Comparison of ENCODE assay signal across 8 cellular contexts in genomic region chr12:49201595-49202295, GRCh38. TPM values are rescaled to one million over a fixed set of nuclear protein-coding genes. Genes with fewer than 3 reads are reported as not detected.
DNase-seq lines count a peak whose midpoint lies in the region; ATAC-seq, FAIRE-seq and TF ChIP-seq lines count a peak whose summit lies in the region.

No MANE protein-coding gene starts in this region.

- peak overlapping the region; percentile 93; the same call in 2 of the 3 replicates for H2BK15ac ChIP-seq in IMR-90 (ENCODE audit: low read depth, low read length)

- no peaks in the 10 kb centered on the region for H3K79me2 ChIP-seq in fibroblast of lung (ENCODE audit: control insufficient read depth, insufficient read depth, low read length)

- 0 out of 2 replicates have a peak, but pooled peaks have one; percentile 44 for TF ChIP-seq POLR2A in IMR-90 (IDR thresholded peaks at IDR 0.05; ENCODE audit: low read depth, low read length)
- TF ChIP-seq POLR2A in GM12892 (IDR thresholded peaks at IDR 0.05; ENCODE audit: low read depth, low read length) = no peak

- no peaks in the 10 kb centered on the region for H3K36me3 ChIP-seq in BE2C
- H3K36me3 ChIP-seq in IMR-90 (ENCODE audit: control insufficient read depth, insufficient read depth, low read length) = no peaks in the 10 kb centered on the region
- no peaks in the 10 kb centered on the region for H3K36me3 ChIP-seq in SJSA1
- no peaks in the 10 kb centered on the region for H3K36me3 ChIP-seq in fibroblast of lung (ENCODE audit: control insufficient read depth, insufficient read depth, low read length)
- H3K36me3 ChIP-seq in pancreas = no peaks in the 10 kb centered on the region

- H3K4me3 ChIP-seq in BE2C (ENCODE audit: low read depth, low read length) = peak overlapping the region; percentile 34
- H3K4me3 ChIP-seq in IMR-90 (ENCODE audit: insufficient read depth, low read depth, low read length) = no peak overlapping the region
- no peak overlapping the region for H3K4me3 ChIP-seq in SJSA1
- H3K4me3 ChIP-seq in fibroblast of lung (replicated peaks in 1 of 4; ENCODE audit: control extremely low read depth in 1 of 4, insufficient read depth in 1 of 4, low read depth in 3 of 4, low read length in 4 of 4) = peak overlapping the region in 1 of 4 experiments; percentile 13
- no peak overlapping the region for H3K4me3 ChIP-seq in pancreas

- dilution Hi-C loops in IMR-90 (cut with HindIII; ENCODE audit: low sequenced_read_pairs, unreplicated experiment) = no loop called here

- peaks cover 8% of the 10 kb centered on the region for H3K9me1 ChIP-seq in IMR-90 (ENCODE audit: insufficient read depth, low read length)

- POLR2A ChIA-PET in IMR-90 (lab: Charles Lee; ENCODE audit: unreplicated experiment) = interaction anchor here (1.0 to 1.5 kb wide), 2 partner anchors 13 to 15 kb away, joined by 5 to 6 read pairs; partner anchors contain the start of gene TUBA1A

- no TSS peak for BruUV-seq in IMR-90 (replicated peaks; lab: Mats Ljungman, UMichigan)

- H3K14ac ChIP-seq in IMR-90 (replicated peaks; ENCODE audit: low read depth, low read length) = peak overlapping the region; percentile 81

- H3K9me3 ChIP-seq in BE2C = no peaks in the 10 kb centered on the region
- no peaks in the 10 kb centered on the region for H3K9me3 ChIP-seq in IMR-90 (ENCODE audit: control insufficient read depth, insufficient read depth, low read length)
- H3K9me3 ChIP-seq in SJSA1 (replicated peaks) = no peaks in the 10 kb centered on the region
- no peaks in the 10 kb centered on the region for H3K9me3 ChIP-seq in fibroblast of lung (ENCODE audit: control insufficient read depth, insufficient read depth, low read depth, low read length)
- no peaks in the 10 kb centered on the region for H3K9me3 ChIP-seq in pancreas

- in situ Hi-C loops in IMR-90 (cut with MboI; ENCODE audit: low sequenced_read_pairs) = no loop called here

- TF ChIP-seq CTCF in BE2C (IDR thresholded peaks at IDR 0.05; ENCODE audit: low read depth, low read length) (no peak), IMR-90 (conservative IDR thresholded peaks at IDR 0.05; ENCODE audit: low read depth, low read length) (no peak), fibroblast of lung (conservative IDR thresholded peaks at IDR 0.05 in 1 of 2, IDR thresholded peaks at IDR 0.05 in 1 of 2; ENCODE audit: low read depth in 1 of 2, low read length in 2 of 2) (no peak), pancreas (IDR thresholded peaks at IDR 0.05) (no peak)

- peak overlapping the region; percentile 84 for H4K5ac ChIP-seq in IMR-90 (ENCODE audit: low read depth, low read length)

- H3K79me1 ChIP-seq in IMR-90 (ENCODE audit: low read depth in 1 of 2, low read length in 2 of 2) = peaks cover 0 to 7% of the 10 kb centered on the region in 2 experiments; a peak in 2 of 4 replicates

- peak overlapping the region; percentile 30 for H2BK5ac ChIP-seq in IMR-90 (ENCODE audit: low read depth, low read length, poor library complexity, severe bottlenecking)

- H4K20me1 ChIP-seq in IMR-90 (ENCODE audit: insufficient read depth, low read length) (no peaks in the 10 kb centered on the region), fibroblast of lung (ENCODE audit: control insufficient read depth, extremely low read depth, insufficient read depth, low read length) (no peaks in the 10 kb centered on the region)

- no peak overlapping the region for H2AK9ac ChIP-seq in IMR-90 (replicated peaks; ENCODE audit: low read depth, low read length, poor library complexity)

- CTCF ChIA-PET in IMR-90 (lab: Yijun Ruan, JAX) = interaction anchor here (0.6 kb wide), 1 partner anchor 305 kb away, joined by 3 read pairs; no protein-coding TSS in a partner anchor

- peak overlapping the region; percentile 40 for H2AFZ ChIP-seq in IMR-90 (replicated peaks; ENCODE audit: low read length, poor library complexity)
- peak overlapping the region; percentile 67 for H2AFZ ChIP-seq in fibroblast of lung (ENCODE audit: low read length)

- H2BK120ac ChIP-seq in IMR-90 (ENCODE audit: low read depth, low read length) = peak overlapping the region; percentile 71

- H3K18ac ChIP-seq in IMR-90 (ENCODE audit: low read depth, low read length) = peak overlapping the region; percentile 74

- no peak for TF ChIP-seq RAD21 in IMR-90 (IDR thresholded peaks at IDR 0.05; ENCODE audit: low read length)

- H4K8ac ChIP-seq in IMR-90 (ENCODE audit: low read depth in 2 of 2, low read length in 2 of 2) = peak overlapping the region in 1 of 2 experiments; percentile 59; a peak in 2 of 4 replicates

- no peak overlapping the region for H3K56ac ChIP-seq in IMR-90 (ENCODE audit: extremely low read depth, insufficient read depth, low read length)

- H3K4me1 ChIP-seq in BE2C (peaks cover 8% of the 10 kb centered on the region), IMR-90 (ENCODE audit: control insufficient read depth, insufficient read depth, low read length) (peaks cover 8% of the 10 kb centered on the region), SJSA1 (replicated peaks) (peaks cover 27% of the 10 kb centered on the region), fibroblast of lung (ENCODE audit: control insufficient read depth, extremely low read depth, insufficient read depth, low read length) (peaks cover 21% of the 10 kb centered on the region), pancreas (peaks cover 0 to 23% (median 5%) of the 10 kb centered on the region in 3 donors)

- intact Hi-C loops in IMR-90 (cut with micrococcal nuclease) = loop anchor here (1.0 kb wide), 1 partner anchor 12 kb away; no protein-coding TSS in a partner anchor
- intact Hi-C loops in pancreas (cut with DNase I) = no loop called here

- H2BK20ac ChIP-seq in IMR-90 (ENCODE audit: low read depth, low read length) = peak overlapping the region; percentile 64; the same call in 1 of the 2 replicates

- H2AK5ac ChIP-seq in IMR-90 (ENCODE audit: low read depth, low read length) = peak overlapping the region; percentile 26

- peak; percentile 67 for FAIRE-seq in pancreas (lab: Jason Lieb, UNC)
- FAIRE-seq in GM12892 (lab: Jason Lieb, UNC) = no peak

- H3K9ac ChIP-seq in IMR-90 (ENCODE audit: low read depth, low read length) = no peak overlapping the region
- peak overlapping the region; percentile 43 for H3K9ac ChIP-seq in fibroblast of lung (ENCODE audit: insufficient read depth, low read length)

- H3K4me2 ChIP-seq in IMR-90 (ENCODE audit: low read depth, low read length) (peak overlapping the region; percentile 12; the same call in 1 of the 2 replicates), fibroblast of lung (ENCODE audit: extremely low read depth, insufficient read depth, low read length) (peak overlapping the region; percentile 67)

- H4K91ac ChIP-seq in IMR-90 (ENCODE audit: insufficient read depth, low read depth, low read length) = no peak overlapping the region

- H3K23ac ChIP-seq in IMR-90 (ENCODE audit: low read depth, low read length) = no peak overlapping the region

- H3K27ac ChIP-seq in IMR-90 (ENCODE audit: insufficient read depth, low read length) = peak overlapping the region; percentile 16; the same call in 1 of the 2 replicates
- peak overlapping the region; percentile 62 for H3K27ac ChIP-seq in SJSA1
- peak overlapping the region; percentile 85 for H3K27ac ChIP-seq in fibroblast of lung (ENCODE audit: insufficient read depth, low read length)
- peak overlapping the region; percentile 34 to 80 (median 66) for H3K27ac ChIP-seq in pancreas

- DNase-seq in BE2C (peak; percentile 67), IMR-90 (peak; percentile 70), SJSA1 (ENCODE audit: low read depth in 1 of 2, low spot score in 2 of 2) (no peak), fibroblast of lung (ENCODE audit: low read depth in 2 of 2) (peak; percentile 49 to 89), pancreas (no peak), GM12892 (ENCODE audit: insufficient read length) (no peak), occipital lobe (lab: John Stamatoyannopoulos, UW) (no peak)

- H3K27me3 ChIP-seq in BE2C (no peaks in the 10 kb centered on the region), IMR-90 (ENCODE audit: control insufficient read depth, insufficient read depth, low read length) (no peaks in the 10 kb centered on the region), SJSA1 (replicated peaks) (no peaks in the 10 kb centered on the region), fibroblast of lung (ENCODE audit: control insufficient read depth, insufficient read depth, low read length) (no peaks in the 10 kb centered on the region), pancreas (no peaks in the 10 kb centered on the region)

- ATAC-seq in IMR-90 (ENCODE audit: low read depth) (no peak), pancreas (peak; percentile 47 to 76 (median 66)), HG02610 (IDR thresholded peaks at IDR 0.05; ENCODE audit: unreplicated experiment) (no peak)

- H3K4ac ChIP-seq in IMR-90 (ENCODE audit: low read depth, low read length) = peak overlapping the region; percentile 44

- 67% methylated on average over 3 of the region's 4 CpGs; no CpG with 5 or more reads in 1 of the 2 experiments for WGBS in IMR-90 (ENCODE audit: extremely low coverage in 2 of 2, insufficient read length in 1 of 2), 2 experiments
- 51 to 54% methylated on average over 4 of the region's 4 CpGs for WGBS in pancreas, 2 donors

TF ChIP-seq in IMR-90, 13 proteins besides CTCF, POLR2A, EP300 and RAD21 (continues in another document):
- TF ChIP-seq, protein P1, sequence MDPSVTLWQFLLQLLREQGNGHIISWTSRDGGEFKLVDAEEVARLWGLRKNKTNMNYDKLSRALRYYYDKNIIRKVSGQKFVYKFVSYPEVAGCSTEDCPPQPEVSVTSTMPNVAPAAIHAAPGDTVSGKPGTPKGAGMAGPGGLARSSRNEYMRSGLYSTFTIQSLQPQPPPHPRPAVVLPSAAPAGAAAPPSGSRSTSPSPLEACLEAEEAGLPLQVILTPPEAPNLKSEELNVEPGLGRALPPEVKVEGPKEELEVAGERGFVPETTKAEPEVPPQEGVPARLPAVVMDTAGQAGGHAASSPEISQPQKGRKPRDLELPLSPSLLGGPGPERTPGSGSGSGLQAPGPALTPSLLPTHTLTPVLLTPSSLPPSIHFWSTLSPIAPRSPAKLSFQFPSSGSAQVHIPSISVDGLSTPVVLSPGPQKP (IDR thresholded peaks at IDR 0.05; ENCODE audit: borderline replicate concordance, low read depth, low read length) = no peak
- TF ChIP-seq RFX5 (IDR thresholded peaks at IDR 0.05; ENCODE audit: low read depth, low read length) (no peak), MXI1 (IDR thresholded peaks at IDR 0.05; ENCODE audit: borderline replicate concordance, low read depth, low read length) (no peak)

RNA-seq across cellular contexts. Expression of gene TUBA1A, which starts 12.9 kb away (rescaled TPM):
- 1,431 TPM for polyA plus RNA-seq in BE2C (2012; ENCODE audit: insufficient read depth, insufficient read length, low read depth)
- total RNA-seq in IMR-90 (2012; rRNA removed) = 2,389 and 2,832 TPM in 2 replicates
- 2,096 and 2,105 TPM in 2 replicates for polyA plus RNA-seq in IMR-90 (2012; rRNA removed)
- polyA plus RNA-seq in IMR-90 (2012; cell fraction: cytosol; rRNA removed) = 1,171 and 1,948 TPM in 2 replicates
- polyA plus RNA-seq in IMR-90 (2012; cell fraction: nucleus; rRNA removed; ENCODE audit: low replicate concordance) = 888 and 932 TPM in 2 replicates
- 335 and 444 TPM in 2 replicates for total RNA-seq in SJSA1 (2014; rRNA removed; shearing (Covaris generic))
- total RNA-seq in fibroblast of lung = 772 and 888 TPM in 2 replicates
- 2,642 and 3,496 TPM in 2 replicates for polyA plus RNA-seq in fibroblast of lung
- 1,551 and 1,948 TPM in 2 replicates for polyA plus RNA-seq in fibroblast of lung (2012)
- 4,230 and 5,465 TPM in 2 replicates for polyA minus RNA-seq in fibroblast of lung (ENCODE audit: low replicate concordance)
- 10 to 100 TPM in 5 of 6 donors, 1 to 10 TPM in 1; 9.1 to 93.8 (median 21.4) TPM for total RNA-seq in pancreas
- polyA plus RNA-seq in pancreas = 10 to 100 TPM; 31.1 to 86.8 TPM
- polyA plus RNA-seq in GM12892 (2012; ENCODE audit: missing spikeins) = 72.0 TPM
- total RNA-seq in occipital lobe = 9,948 TPM

Comparison
In these comparisons a context has a peak if more than half of its experiments do, and no peak if none do; other contexts are left out.
1. DNase-seq: peak in BE2C (single experiment), IMR-90 (single experiment) and fibroblast of lung (2 of 2); none in SJSA1 (0 of 2), pancreas (0 of 6), GM12892 (single experiment) and occipital lobe (single experiment).
2. ATAC-seq: peak in pancreas (4 of 4); none in IMR-90 (single experiment) and HG02610 (single experiment).
3. H3K27ac ChIP-seq: peak in every context shown above with its lines; median percentile 85 in fibroblast of lung; 66 in pancreas; 62 in SJSA1; 16 in IMR-90.